Comparison of ENCODE assay signal across 28 cellular contexts in the genomic region with DNA sequence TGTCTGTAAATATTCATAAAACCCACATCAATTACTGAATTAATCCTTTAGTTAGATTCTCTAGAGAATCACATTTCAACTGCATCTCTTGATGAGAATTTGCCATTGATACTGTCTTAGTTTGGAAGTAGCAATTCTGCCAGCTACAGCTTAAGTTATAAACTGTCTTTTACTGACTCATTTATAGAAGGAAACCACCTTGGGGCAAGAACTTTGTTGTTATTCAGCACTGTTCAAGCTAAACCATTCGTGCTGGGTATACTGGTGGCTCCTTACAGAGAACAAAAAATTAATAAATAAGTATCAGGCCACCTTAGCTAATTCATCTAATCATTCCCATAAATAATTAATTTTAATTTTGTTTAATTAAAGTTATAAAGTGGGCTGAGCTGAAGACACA.
"Had no signal": no experiment of that assay in that cellular context is flagged by ENCODE, and none has a peak within 500 bp of the region (broad histone marks: within the 10 kb centered on the region; RNA-seq: fewer than 3 reads in every experiment).

No MANE protein-coding gene starts in this region.

- H3K4me1 Mint-ChIP-seq: naive thymus-derived CD8-positive, alpha-beta T cell; nephron; neural crest cell; stimulated activated naive B cell treated with anti-CD40 and anti-IgM and Interleukin-4, amounts not matched to agents 10 μg/mL and 1 μg/mL and 100 μg/mL, for 72 hours had no signal

- H3K9me3 Mint-ChIP-seq: nephron, neural crest cell had no signal

- H3K27me3 Mint-ChIP-seq: stimulated activated naive B cell treated with anti-CD40 and anti-IgM and Interleukin-4, amounts not matched to agents 10 μg/mL and 1 μg/mL and 100 μg/mL, for 72 hours had no signal

- FAIRE-seq: islet of Langerhans, kidney, pancreas had no signal

- H3K4me3 Mint-ChIP-seq: immature natural killer cell; naive thymus-derived CD8-positive, alpha-beta T cell; nephron; neural crest cell; stimulated activated naive B cell treated with anti-CD40 and anti-IgM and Interleukin-4, amounts not matched to agents 10 μg/mL and 1 μg/mL and 100 μg/mL, for 72 hours had no signal

- DNase-seq: hypothalamus; immature natural killer cell; kidney; left colon; left lung; lower lobe of right lung; mammary epithelial cell; naive thymus-derived CD8-positive, alpha-beta T cell; nucleus accumbens; pancreas; posterior cingulate gyrus; retina; right cardiac atrium; stimulated activated CD4-positive, alpha-beta T cell treated with anti-CD3 and anti-CD28 coated beads, Interleukin-12 subunit alpha, Interleukin-12 subunit beta, amount 100 ng/mL, for 4 hours; stimulated activated CD4-positive, alpha-beta T cell treated with anti-CD3 and anti-CD28 coated beads, Interleukin-15, amount 100 ng/mL, for 24 hours; stimulated activated CD4-positive, alpha-beta T cell treated with anti-CD3 and anti-CD28 coated beads, Interleukin-2, amount 100 ng/mL, for 24 hours; stimulated activated CD4-positive, alpha-beta T cell treated with anti-CD3 and anti-CD28 coated beads, Interleukin-4, amount 100 ng/mL, for 1 hour; stimulated activated naive B cell treated with anti-CD40 and anti-IgM and Interleukin-4, amounts not matched to agents 10 μg/mL and 1 μg/mL and 100 μg/mL, for 72 hours; stimulated activated naive CD8-positive, alpha-beta T cell treated with anti-CD3 and anti-CD28 coated beads, Interleukin-15, Interleukin-2, amounts not matched to agents 100 U/mL and 50 U/mL, for 24 hours; stomach; testis; thyroid gland; transverse colon; upper lobe of left lung had no signal

- ATAC-seq: left colon; left lung; lower lobe of right lung; naive thymus-derived CD8-positive, alpha-beta T cell; pancreas; right cardiac atrium; sciatic nerve; stimulated activated naive B cell treated with anti-CD40 and anti-IgM and Interleukin-4, amounts not matched to agents 10 μg/mL and 1 μg/mL and 100 μg/mL, for 72 hours; stimulated activated naive CD8-positive, alpha-beta T cell treated with anti-CD3 and anti-CD28 coated beads, Interleukin-15, Interleukin-2, amounts not matched to agents 100 U/mL and 50 U/mL, for 24 hours had no signal

- H3K36me3 Mint-ChIP-seq: immature natural killer cell; naive thymus-derived CD8-positive, alpha-beta T cell; stimulated activated naive B cell treated with anti-CD40 and anti-IgM and Interleukin-4, amounts not matched to agents 10 μg/mL and 1 μg/mL and 100 μg/mL, for 72 hours had no signal

- H3K27ac Mint-ChIP-seq: immature natural killer cell; naive thymus-derived CD8-positive, alpha-beta T cell; nephron; stimulated activated naive B cell treated with anti-CD40 and anti-IgM and Interleukin-4, amounts not matched to agents 10 μg/mL and 1 μg/mL and 100 μg/mL, for 72 hours had no signal
